ENCODE assay signal across 21 cellular contexts in the genomic region with DNA sequence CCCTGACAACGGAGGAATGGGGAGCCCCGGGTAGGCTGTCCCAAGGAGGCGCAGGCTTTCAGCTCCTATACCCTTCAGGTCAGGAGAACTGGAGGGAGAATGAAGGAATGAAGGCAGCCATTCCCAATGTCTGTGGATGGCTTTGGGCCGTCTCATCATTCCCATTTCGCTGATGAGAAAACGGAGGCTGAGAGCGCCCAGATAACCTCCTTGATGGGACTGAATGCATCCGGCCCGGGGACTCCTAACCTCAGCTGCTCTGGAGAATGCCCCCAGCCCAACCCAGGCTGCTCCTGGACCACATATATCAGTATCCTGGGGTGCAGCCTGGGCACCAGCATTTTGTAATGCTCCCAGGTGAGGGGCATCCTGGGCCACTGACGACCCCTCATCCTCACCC. TPM values are rescaled to one million over a fixed set of nuclear protein-coding genes. Genes with fewer than 3 reads are reported as not detected.
"Had no signal": no experiment of that assay in that cellular context is flagged by ENCODE, and none has a peak within 500 bp of the region (broad histone marks: within the 10 kb centered on the region; RNA-seq: fewer than 3 reads in every experiment).

No MANE protein-coding gene starts in this region.

- H3K9me3 ChIP-seq: mucosa of descending colon, thyroid gland, vagina had no signal

- H3K36me3 ChIP-seq: breast epithelium, stomach, thyroid gland, vagina had no signal

- H3K27me3 Mint-ChIP-seq: activated naive CD8-positive, alpha-beta T cell treated with anti-CD3 and anti-CD28 coated beads for 36 hours had no signal

- H3K4me3 Mint-ChIP-seq: activated naive CD8-positive, alpha-beta T cell treated with anti-CD3 and anti-CD28 coated beads for 36 hours; activated T-cell treated with anti-CD3 and anti-CD28 coated beads, Interleukin-2, amount 50 U/mL, for 72 hours; natural killer cell; T-helper 2 cell treated with Interferon-gamma antibody and Interleukin-4, amounts not matched to agents 5 μg/mL and 100 μg/mL, for 36 hours had no signal

- H3K27ac Mint-ChIP-seq: activated naive CD8-positive, alpha-beta T cell treated with anti-CD3 and anti-CD28 coated beads for 36 hours; activated T-cell treated with anti-CD3 and anti-CD28 coated beads, Interleukin-2, amount 50 U/mL, for 72 hours; natural killer cell; T-helper 2 cell treated with Interferon-gamma antibody and Interleukin-4, amounts not matched to agents 5 μg/mL and 100 μg/mL, for 36 hours had no signal

- DNase-seq: activated CD4-positive, alpha-beta T cell treated with anti-CD3 and anti-CD28 coated beads, Interleukin-2, amount 50 U/mL, for 4 hours; activated CD4-positive, CD25-positive, alpha-beta regulatory T cell treated with anti-CD3 and anti-CD28 coated beads, Interleukin-2, amount 50 U/mL, for 72 hours; activated CD8-positive, alpha-beta memory T cell treated with anti-CD3 and anti-CD28 coated beads, Interleukin-2, amount 50 U/mL, for 4 hours; activated gamma-delta T cell treated with Interleukin-2 at 50 U/mL for 16 hours; activated naive CD8-positive, alpha-beta T cell treated with anti-CD3 and anti-CD28 coated beads for 36 hours; activated T-cell treated with anti-CD3 and anti-CD28 coated beads, Interleukin-2, amount 50 U/mL, for 72 hours; effector CD4-positive, alpha-beta T cell; natural killer cell; nucleus accumbens; stomach; SW 1271 had no signal

- H3K9me3 Mint-ChIP-seq: activated naive CD8-positive, alpha-beta T cell treated with anti-CD3 and anti-CD28 coated beads for 36 hours; activated T-cell treated with anti-CD3 and anti-CD28 coated beads, Interleukin-2, amount 50 U/mL, for 72 hours; natural killer cell had no signal

- H3K4me3 ChIP-seq: breast epithelium, lung, mucosa of descending colon, stomach, thyroid gland, vagina had no signal

- H3K4me1 Mint-ChIP-seq: activated naive CD8-positive, alpha-beta T cell treated with anti-CD3 and anti-CD28 coated beads for 36 hours; natural killer cell had no signal

- ATAC-seq: activated T-cell treated with anti-CD3 and anti-CD28 coated beads, Interleukin-2, amount 50 U/mL, for 72 hours; natural killer cell had no signal

- H3K27ac ChIP-seq: breast epithelium, thyroid gland had no signal

- H3K27me3 ChIP-seq: breast epithelium, stomach, thyroid gland, vagina had no signal

- H3K36me3 Mint-ChIP-seq: activated naive CD8-positive, alpha-beta T cell treated with anti-CD3 and anti-CD28 coated beads for 36 hours; natural killer cell had no signal

RNA-seq across cellular contexts. Expression of gene RNU6ATAC, which starts 52.6 kb away (rescaled TPM):
- total RNA-seq: breast epithelium, fibroblast of lung, frontal cortex, pulmonary artery endothelial cell, skeletal muscle tissue, stomach, thyroid gland, vagina had no signal
- polyA plus RNA-seq: fibroblast of lung, lung, stomach had no signal
